Comparison of ENCODE assay signal across 1 cellular context in the genomic region with DNA sequence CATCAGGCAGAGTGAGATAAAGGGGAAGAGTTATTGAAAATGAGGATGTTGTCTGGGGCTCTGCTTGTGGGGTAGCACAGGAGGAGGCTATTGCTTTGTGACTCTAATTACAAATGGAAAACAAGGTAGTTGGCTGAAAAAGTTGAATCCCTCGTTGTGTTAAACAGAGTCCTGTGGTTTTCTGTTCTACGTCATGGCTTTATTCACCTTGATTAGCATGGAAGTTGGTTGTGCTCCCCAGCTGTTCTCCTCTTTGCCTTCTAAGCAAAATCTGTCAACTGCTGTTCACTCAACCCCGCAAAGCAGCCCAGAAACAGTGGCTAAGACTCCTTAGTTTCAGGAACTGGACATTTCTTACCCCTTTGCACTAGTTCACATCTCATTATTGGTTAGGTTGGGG.
TF ChIP-seq lines count a peak whose summit lies in the region.

No MANE protein-coding gene starts in this region.

TF ChIP-seq in WTC11, 78 proteins besides CTCF, POLR2A, EP300 and RAD21 (continued from another document):
- TF ChIP-seq, protein P1, sequence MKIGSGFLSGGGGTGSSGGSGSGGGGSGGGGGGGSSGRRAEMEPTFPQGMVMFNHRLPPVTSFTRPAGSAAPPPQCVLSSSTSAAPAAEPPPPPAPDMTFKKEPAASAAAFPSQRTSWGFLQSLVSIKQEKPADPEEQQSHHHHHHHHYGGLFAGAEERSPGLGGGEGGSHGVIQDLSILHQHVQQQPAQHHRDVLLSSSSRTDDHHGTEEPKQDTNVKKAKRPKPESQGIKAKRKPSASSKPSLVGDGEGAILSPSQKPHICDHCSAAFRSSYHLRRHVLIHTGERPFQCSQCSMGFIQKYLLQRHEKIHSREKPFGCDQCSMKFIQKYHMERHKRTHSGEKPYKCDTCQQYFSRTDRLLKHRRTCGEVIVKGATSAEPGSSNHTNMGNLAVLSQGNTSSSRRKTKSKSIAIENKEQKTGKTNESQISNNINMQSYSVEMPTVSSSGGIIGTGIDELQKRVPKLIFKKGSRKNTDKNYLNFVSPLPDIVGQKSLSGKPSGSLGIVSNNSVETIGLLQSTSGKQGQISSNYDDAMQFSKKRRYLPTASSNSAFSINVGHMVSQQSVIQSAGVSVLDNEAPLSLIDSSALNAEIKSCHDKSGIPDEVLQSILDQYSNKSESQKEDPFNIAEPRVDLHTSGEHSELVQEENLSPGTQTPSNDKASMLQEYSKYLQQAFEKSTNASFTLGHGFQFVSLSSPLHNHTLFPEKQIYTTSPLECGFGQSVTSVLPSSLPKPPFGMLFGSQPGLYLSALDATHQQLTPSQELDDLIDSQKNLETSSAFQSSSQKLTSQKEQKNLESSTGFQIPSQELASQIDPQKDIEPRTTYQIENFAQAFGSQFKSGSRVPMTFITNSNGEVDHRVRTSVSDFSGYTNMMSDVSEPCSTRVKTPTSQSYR (CRISPR knock-in tag; IDR thresholded peaks at IDR 0.05): no peak
- TF ChIP-seq IRF2 (CRISPR knock-in tag; IDR thresholded peaks at IDR 0.05; ENCODE audit: borderline replicate concordance, low read depth) (no peak), NR2C2 (CRISPR knock-in tag; IDR thresholded peaks at IDR 0.05) (no peak), CREM (CRISPR knock-in tag; IDR thresholded peaks at IDR 0.05) (no peak), ZNF423 (CRISPR knock-in tag; IDR thresholded peaks at IDR 0.05) (no peak)
- TF ChIP-seq, protein P2, sequence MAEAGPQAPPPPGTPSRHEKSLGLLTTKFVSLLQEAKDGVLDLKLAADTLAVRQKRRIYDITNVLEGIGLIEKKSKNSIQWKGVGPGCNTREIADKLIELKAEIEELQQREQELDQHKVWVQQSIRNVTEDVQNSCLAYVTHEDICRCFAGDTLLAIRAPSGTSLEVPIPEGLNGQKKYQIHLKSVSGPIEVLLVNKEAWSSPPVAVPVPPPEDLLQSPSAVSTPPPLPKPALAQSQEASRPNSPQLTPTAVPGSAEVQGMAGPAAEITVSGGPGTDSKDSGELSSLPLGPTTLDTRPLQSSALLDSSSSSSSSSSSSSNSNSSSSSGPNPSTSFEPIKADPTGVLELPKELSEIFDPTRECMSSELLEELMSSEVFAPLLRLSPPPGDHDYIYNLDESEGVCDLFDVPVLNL (CRISPR knock-in tag; IDR thresholded peaks at IDR 0.05; ENCODE audit: borderline replicate concordance, low read depth): no peak
- TF ChIP-seq, protein P3, sequence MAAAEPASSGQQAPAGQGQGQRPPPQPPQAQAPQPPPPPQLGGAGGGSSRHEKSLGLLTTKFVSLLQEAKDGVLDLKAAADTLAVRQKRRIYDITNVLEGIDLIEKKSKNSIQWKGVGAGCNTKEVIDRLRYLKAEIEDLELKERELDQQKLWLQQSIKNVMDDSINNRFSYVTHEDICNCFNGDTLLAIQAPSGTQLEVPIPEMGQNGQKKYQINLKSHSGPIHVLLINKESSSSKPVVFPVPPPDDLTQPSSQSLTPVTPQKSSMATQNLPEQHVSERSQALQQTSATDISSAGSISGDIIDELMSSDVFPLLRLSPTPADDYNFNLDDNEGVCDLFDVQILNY (CRISPR knock-in tag; IDR thresholded peaks at IDR 0.05): no peak
